In genomic region chr4:24662065-24662464, GRCh38 we compare ENCODE assay signal across 20 cellular contexts.
DNase-seq lines count a peak whose midpoint lies in the region.
"Had no signal": no experiment of that assay in that cellular context is flagged by ENCODE, and none has a peak within 500 bp of the region (broad histone marks: within the 10 kb centered on the region; RNA-seq: fewer than 3 reads in every experiment).

No MANE protein-coding gene starts in this region.

- H3K4me3 ChIP-seq in BLaER1 treated with 17β-estradiol and CSF1 and Interleukin-3, amounts not matched to agents 10 nM and 100 nM, result no peak overlapping the region
- H3K4me3 ChIP-seq in HUES6 (ENCODE audit: low read depth, low read length), result peak overlapping the region; percentile 35

- peaks cover 11 to 45% (median 22%) of the 10 kb centered on the region in 11 experiments; a peak in 21 of 22 replicates for H3K27me3 ChIP-seq in BLaER1 treated with 17β-estradiol and CSF1 and Interleukin-3, amounts not matched to agents 10 nM and 100 nM
- no peaks in the 10 kb centered on the region for H3K27me3 ChIP-seq in HUES6 (ENCODE audit: control insufficient read depth, insufficient read depth, low read length)

- H3K9ac ChIP-seq in BLaER1 treated with 17β-estradiol and CSF1 and Interleukin-3, amounts not matched to agents 10 nM and 100 nM, result no peak overlapping the region
- no peak overlapping the region for H3K9ac ChIP-seq in HUES6 (ENCODE audit: low read length)

- H3K4me1 ChIP-seq in BLaER1 treated with 17β-estradiol and CSF1 and Interleukin-3, amounts not matched to agents 10 nM and 100 nM, result peaks cover 14 to 30% (median 25%) of the 10 kb centered on the region in 10 experiments
- H3K4me1 ChIP-seq in HUES6 (ENCODE audit: control insufficient read depth, insufficient read depth, low read length), result peaks cover 48% of the 10 kb centered on the region

- no peaks in the 10 kb centered on the region for H3K36me3 ChIP-seq in BLaER1 treated with 17β-estradiol and CSF1 and Interleukin-3, amounts not matched to agents 10 nM and 100 nM
- no peaks in the 10 kb centered on the region; the same call in 1 of the 2 replicates for H3K36me3 ChIP-seq in HUES6 (ENCODE audit: control insufficient read depth, insufficient read depth, low read length)

- peaks cover 0 to 18% (median 0%) of the 10 kb centered on the region in 11 experiments; a peak in 6 of 22 replicates for H4K20me1 ChIP-seq in BLaER1 treated with 17β-estradiol and CSF1 and Interleukin-3, amounts not matched to agents 10 nM and 100 nM

- no peak overlapping the region for H3K27ac ChIP-seq in BLaER1 treated with 17β-estradiol and CSF1 and Interleukin-3, amounts not matched to agents 10 nM and 100 nM
- peak overlapping the region; percentile 77 for H3K27ac ChIP-seq in HUES6 (ENCODE audit: low read depth, low read length)

- H3K9me3 ChIP-seq in BLaER1 treated with 17β-estradiol and CSF1 and Interleukin-3, amounts not matched to agents 10 nM and 100 nM (replicated peaks in 1 of 11), result peaks cover 0 to 8% (median 0%) of the 10 kb centered on the region in 11 experiments; a peak in 2 of 22 replicates
- H3K9me3 ChIP-seq in HUES6 (ENCODE audit: control insufficient read depth, insufficient read depth, low read depth, low read length), result no peaks in the 10 kb centered on the region

- peak; percentile 72 for DNase-seq in iPS DF 19.7 (ENCODE audit: low read depth, low spot score)
- peak; percentile 46 for DNase-seq in left kidney (ENCODE audit: low read depth, low spot score)
- DNase-seq in GM19240 (ENCODE audit: insufficient read length, low spot score), result no peak
- DNase-seq in UCSD-AML1 (lab: John Stamatoyannopoulos, UW; ENCODE audit: unreplicated experiment), result no peak
- DNase-seq in activated CD8-positive, alpha-beta memory T cell treated with anti-CD3 and anti-CD28 coated beads for 24 hours, result no peak
- DNase-seq in NCI-H1105 treated with DMSO at 0.1 percent for 48 hours (lab: John Stamatoyannopoulos, UW), result no peak
- DNase-seq: C1 segment of cervical spinal cord; CD4-positive, alpha-beta memory T cell; COR-L47; DMS53; NCI-H1048; NCI-H1417 treated with DMSO at 0.1 percent for 48 hours; NCI-H1694 treated with DMSO at 0.1 percent for 48 hours; NCI-H2081; NCI-H2171 treated with DMSO at 0.1 percent for 48 hours; NCI-H524; NCI-H748 treated with DMSO at 0.1 percent for 48 hours; PC-3 had no signal

- peak overlapping the region in 9 of 11 experiments; percentile 13 to 70 (median 56); a peak in 17 of 22 replicates for H3K4me2 ChIP-seq in BLaER1 treated with 17β-estradiol and CSF1 and Interleukin-3, amounts not matched to agents 10 nM and 100 nM

Comparison
In these comparisons a context has a peak if more than half of its experiments do, and no peak if none do; other contexts are left out.
1. DNase-seq: peak in iPS DF 19.7 (single experiment) and left kidney (single experiment); none in GM19240 (single experiment), UCSD-AML1 (single experiment), activated CD8-positive, alpha-beta memory T cell treated with anti-CD3 and anti-CD28 coated beads for 24 hours (single experiment) and NCI-H1105 treated with DMSO at 0.1 percent for 48 hours (single experiment).